ENCODE assay signal across 20 cellular contexts in the genomic region with DNA sequence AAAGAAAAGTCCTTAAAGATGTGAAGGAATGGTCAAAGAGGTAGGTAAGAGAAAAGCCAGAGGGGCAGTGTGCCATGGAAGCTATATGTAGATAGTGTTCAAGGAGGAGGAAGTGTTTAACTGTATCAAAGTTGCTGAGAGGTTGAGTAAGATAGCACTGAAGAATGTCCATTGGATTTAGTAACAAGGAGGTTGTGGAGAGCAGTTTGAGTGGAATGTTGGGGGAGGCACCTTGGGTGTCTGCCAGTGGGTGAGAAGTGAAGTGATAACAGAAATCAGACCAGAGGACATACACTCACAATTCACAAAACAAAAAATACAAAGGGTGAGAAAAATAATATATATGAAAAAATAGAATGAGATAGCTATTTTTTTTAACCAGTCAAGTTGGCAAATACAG.
"Had no signal": no experiment of that assay in that cellular context is flagged by ENCODE, and none has a peak within 500 bp of the region (broad histone marks: within the 10 kb centered on the region; RNA-seq: fewer than 3 reads in every experiment).

No MANE protein-coding gene starts in this region.

- DNase-seq: activated CD4-positive, alpha-beta memory T cell treated with anti-CD3 and anti-CD28 coated beads, Interleukin-2, amount 10 ng/mL, durations not matched to agents 7 days and 5 days; activated CD4-positive, alpha-beta T cell treated with anti-CD3 and anti-CD28 coated beads, Interleukin-2, amount 10 ng/mL, durations not matched to agents 24 days and 14 days; activated effector memory CD4-positive, alpha-beta T cell treated with anti-CD3 and anti-CD28 coated beads, Interleukin-2, amount 50 U/mL, for 16 hours; activated naive CD4-positive, alpha-beta T cell treated with anti-CD3 and anti-CD28 coated beads, Interleukin-2, amount 10 ng/mL, durations not matched to agents 7 days and 5 days; amygdala; body of pancreas; central memory CD4-positive, alpha-beta T cell; dermis blood vessel endothelial cell; effector CD8-positive, alpha-beta T cell; foreskin melanocyte; glutamatergic neuron; hippocampal formation; mucosa of descending colon; occipital lobe; retina; sigmoid colon; stimulated activated CD4-positive, alpha-beta T cell treated with anti-CD3 and anti-CD28 coated beads, Interleukin-4, amount 100 ng/mL, for 24 hours; stimulated activated naive CD4-positive, alpha-beta T cell treated with Interleukin-2 at 50 U/mL for 16 hours; T-cell had no signal

- H3K4me3 ChIP-seq: body of pancreas, mucosa of descending colon, sigmoid colon had no signal

- ATAC-seq: activated CD4-positive, CD25-positive, alpha-beta regulatory T cell treated with anti-CD3 and anti-CD28 coated beads, Interleukin-2, amount 50 U/mL, for 24 hours; body of pancreas; mucosa of descending colon; T-cell had no signal
